In the genomic region with DNA sequence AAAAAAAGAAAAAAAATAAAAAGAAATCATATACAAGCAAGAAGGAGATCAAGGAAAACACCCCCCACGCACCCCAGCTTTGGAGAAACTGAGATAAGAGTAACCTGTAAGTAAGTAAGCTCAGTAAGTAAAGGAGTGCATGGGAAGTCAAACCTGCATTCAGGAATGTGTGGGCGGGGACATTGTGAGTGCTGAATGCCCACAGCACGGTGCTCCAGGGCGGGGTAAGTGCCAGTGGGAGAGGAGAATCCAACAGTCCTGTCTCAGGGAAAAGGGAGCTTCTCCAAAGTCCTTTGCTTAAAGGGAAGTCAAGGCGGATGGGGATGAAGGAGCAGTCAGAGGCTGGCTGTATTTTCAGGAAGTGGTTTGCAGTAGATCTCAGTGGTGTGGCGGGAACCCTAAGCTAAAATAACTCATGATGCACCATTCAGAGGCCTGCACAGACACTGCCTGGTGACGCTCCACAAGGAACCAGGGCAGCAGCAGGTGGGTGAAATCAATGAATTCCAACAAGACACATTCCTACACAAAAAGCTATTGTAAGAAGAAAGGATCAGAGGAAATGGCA, we compare ENCODE assay signal across 1 cellular context.
TF ChIP-seq lines count a peak whose summit lies in the region.

No MANE protein-coding gene starts in this region.

TF ChIP-seq in WTC11, 78 proteins besides CTCF, POLR2A, EP300 and RAD21 (continued from another document):
- TF ChIP-seq, protein P1, sequence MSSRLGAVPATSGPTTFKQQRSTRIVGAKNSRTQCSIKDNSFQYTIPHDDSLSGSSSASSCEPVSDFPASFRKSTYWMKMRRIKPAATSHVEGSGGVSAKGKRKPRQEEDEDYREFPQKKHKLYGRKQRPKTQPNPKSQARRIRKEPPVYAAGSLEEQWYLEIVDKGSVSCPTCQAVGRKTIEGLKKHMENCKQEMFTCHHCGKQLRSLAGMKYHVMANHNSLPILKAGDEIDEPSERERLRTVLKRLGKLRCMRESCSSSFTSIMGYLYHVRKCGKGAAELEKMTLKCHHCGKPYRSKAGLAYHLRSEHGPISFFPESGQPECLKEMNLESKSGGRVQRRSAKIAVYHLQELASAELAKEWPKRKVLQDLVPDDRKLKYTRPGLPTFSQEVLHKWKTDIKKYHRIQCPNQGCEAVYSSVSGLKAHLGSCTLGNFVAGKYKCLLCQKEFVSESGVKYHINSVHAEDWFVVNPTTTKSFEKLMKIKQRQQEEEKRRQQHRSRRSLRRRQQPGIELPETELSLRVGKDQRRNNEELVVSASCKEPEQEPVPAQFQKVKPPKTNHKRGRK (CRISPR knock-in tag; IDR thresholded peaks at IDR 0.05; ENCODE audit: borderline replicate concordance), result no peak
- TF ChIP-seq E2F5 (CRISPR knock-in tag; IDR thresholded peaks at IDR 0.05), result no peak
- no peak for TF ChIP-seq E2F1 (CRISPR knock-in tag; IDR thresholded peaks at IDR 0.05)
- TF ChIP-seq ETV6 (CRISPR knock-in tag; IDR thresholded peaks at IDR 0.05), result no peak
- TF ChIP-seq, protein P2, sequence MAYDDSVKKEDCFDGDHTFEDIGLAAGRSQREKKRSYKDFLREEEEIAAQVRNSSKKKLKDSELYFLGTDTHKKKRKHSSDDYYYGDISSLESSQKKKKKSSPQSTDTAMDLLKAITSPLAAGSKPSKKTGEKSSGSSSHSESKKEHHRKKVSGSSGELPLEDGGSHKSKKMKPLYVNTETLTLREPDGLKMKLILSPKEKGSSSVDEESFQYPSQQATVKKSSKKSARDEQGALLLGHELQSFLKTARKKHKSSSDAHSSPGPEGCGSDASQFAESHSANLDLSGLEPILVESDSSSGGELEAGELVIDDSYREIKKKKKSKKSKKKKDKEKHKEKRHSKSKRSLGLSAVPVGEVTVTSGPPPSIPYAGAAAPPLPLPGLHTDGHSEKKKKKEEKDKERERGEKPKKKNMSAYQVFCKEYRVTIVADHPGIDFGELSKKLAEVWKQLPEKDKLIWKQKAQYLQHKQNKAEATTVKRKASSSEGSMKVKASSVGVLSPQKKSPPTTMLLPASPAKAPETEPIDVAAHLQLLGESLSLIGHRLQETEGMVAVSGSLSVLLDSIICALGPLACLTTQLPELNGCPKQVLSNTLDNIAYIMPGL (CRISPR knock-in tag; IDR thresholded peaks at IDR 0.05), result no peak
- no peak for TF ChIP-seq NR1H2 (CRISPR knock-in tag; IDR thresholded peaks at IDR 0.05)
- TF ChIP-seq ESRRA (CRISPR knock-in tag; IDR thresholded peaks at IDR 0.05; ENCODE audit: borderline replicate concordance), result no peak
- TF ChIP-seq, protein P3, sequence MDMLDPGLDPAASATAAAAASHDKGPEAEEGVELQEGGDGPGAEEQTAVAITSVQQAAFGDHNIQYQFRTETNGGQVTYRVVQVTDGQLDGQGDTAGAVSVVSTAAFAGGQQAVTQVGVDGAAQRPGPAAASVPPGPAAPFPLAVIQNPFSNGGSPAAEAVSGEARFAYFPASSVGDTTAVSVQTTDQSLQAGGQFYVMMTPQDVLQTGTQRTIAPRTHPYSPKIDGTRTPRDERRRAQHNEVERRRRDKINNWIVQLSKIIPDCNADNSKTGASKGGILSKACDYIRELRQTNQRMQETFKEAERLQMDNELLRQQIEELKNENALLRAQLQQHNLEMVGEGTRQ (CRISPR knock-in tag; IDR thresholded peaks at IDR 0.05), result no peak
- TF ChIP-seq, protein P4, sequence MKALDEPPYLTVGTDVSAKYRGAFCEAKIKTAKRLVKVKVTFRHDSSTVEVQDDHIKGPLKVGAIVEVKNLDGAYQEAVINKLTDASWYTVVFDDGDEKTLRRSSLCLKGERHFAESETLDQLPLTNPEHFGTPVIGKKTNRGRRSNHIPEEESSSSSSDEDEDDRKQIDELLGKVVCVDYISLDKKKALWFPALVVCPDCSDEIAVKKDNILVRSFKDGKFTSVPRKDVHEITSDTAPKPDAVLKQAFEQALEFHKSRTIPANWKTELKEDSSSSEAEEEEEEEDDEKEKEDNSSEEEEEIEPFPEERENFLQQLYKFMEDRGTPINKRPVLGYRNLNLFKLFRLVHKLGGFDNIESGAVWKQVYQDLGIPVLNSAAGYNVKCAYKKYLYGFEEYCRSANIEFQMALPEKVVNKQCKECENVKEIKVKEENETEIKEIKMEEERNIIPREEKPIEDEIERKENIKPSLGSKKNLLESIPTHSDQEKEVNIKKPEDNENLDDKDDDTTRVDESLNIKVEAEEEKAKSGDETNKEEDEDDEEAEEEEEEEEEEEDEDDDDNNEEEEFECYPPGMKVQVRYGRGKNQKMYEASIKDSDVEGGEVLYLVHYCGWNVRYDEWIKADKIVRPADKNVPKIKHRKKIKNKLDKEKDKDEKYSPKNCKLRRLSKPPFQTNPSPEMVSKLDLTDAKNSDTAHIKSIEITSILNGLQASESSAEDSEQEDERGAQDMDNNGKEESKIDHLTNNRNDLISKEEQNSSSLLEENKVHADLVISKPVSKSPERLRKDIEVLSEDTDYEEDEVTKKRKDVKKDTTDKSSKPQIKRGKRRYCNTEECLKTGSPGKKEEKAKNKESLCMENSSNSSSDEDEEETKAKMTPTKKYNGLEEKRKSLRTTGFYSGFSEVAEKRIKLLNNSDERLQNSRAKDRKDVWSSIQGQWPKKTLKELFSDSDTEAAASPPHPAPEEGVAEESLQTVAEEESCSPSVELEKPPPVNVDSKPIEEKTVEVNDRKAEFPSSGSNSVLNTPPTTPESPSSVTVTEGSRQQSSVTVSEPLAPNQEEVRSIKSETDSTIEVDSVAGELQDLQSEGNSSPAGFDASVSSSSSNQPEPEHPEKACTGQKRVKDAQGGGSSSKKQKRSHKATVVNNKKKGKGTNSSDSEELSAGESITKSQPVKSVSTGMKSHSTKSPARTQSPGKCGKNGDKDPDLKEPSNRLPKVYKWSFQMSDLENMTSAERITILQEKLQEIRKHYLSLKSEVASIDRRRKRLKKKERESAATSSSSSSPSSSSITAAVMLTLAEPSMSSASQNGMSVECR (CRISPR knock-in tag; IDR thresholded peaks at IDR 0.05; ENCODE audit: borderline replicate concordance), result no peak
- no peak for TF ChIP-seq NR2C2 (CRISPR knock-in tag; IDR thresholded peaks at IDR 0.05)
- no peak for TF ChIP-seq TEAD1 (CRISPR knock-in tag; IDR thresholded peaks at IDR 0.05)
- no peak for TF ChIP-seq CREM (CRISPR knock-in tag; IDR thresholded peaks at IDR 0.05)
- TF ChIP-seq STAT6 (CRISPR knock-in tag; conservative IDR thresholded peaks at IDR 0.05; ENCODE audit: low read depth), result no peak
- no peak for TF ChIP-seq USF1 (CRISPR knock-in tag; IDR thresholded peaks at IDR 0.05)
- TF ChIP-seq FOXJ3 (CRISPR knock-in tag; IDR thresholded peaks at IDR 0.05; ENCODE audit: borderline replicate concordance), result no peak
- TF ChIP-seq, protein P5, sequence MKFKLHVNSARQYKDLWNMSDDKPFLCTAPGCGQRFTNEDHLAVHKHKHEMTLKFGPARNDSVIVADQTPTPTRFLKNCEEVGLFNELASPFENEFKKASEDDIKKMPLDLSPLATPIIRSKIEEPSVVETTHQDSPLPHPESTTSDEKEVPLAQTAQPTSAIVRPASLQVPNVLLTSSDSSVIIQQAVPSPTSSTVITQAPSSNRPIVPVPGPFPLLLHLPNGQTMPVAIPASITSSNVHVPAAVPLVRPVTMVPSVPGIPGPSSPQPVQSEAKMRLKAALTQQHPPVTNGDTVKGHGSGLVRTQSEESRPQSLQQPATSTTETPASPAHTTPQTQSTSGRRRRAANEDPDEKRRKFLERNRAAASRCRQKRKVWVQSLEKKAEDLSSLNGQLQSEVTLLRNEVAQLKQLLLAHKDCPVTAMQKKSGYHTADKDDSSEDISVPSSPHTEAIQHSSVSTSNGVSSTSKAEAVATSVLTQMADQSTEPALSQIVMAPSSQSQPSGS (CRISPR knock-in tag; IDR thresholded peaks at IDR 0.05; ENCODE audit: borderline replicate concordance, low read depth), result no peak
